In the genomic region with DNA sequence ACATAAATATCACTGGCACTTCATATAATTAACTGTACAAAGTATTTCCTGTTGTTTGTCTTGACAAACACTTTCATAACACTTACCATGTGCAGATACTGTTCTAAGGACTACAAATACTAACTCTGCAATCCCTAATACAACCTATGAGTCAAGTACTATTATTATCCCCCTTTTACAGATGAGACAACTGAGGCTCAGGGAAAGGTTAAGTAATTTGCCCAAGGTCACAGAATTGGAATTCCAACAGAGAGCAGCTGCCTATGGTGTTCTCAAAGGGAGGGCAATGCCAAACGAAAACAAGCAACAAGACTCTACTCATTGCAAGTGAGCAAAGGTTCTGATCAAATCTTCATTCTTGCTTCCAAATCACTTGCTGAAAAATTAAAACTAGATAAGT, we compare ENCODE assay signal across 1 cellular context.
TF ChIP-seq lines count a peak whose summit lies in the region.

No MANE protein-coding gene starts in this region.

TF ChIP-seq in HepG2, 621 proteins besides CTCF, POLR2A, EP300 and RAD21 (continued from another document):
- TF ChIP-seq SNAPC2 (CRISPR knock-in tag; IDR thresholded peaks at IDR 0.05): no peak
- no peak for TF ChIP-seq KDM4B (CRISPR knock-in tag; IDR thresholded peaks at IDR 0.05)
- no peak for TF ChIP-seq ZNF574 (CRISPR knock-in tag; IDR thresholded peaks at IDR 0.05)
- no peak for TF ChIP-seq ZC3H4 (CRISPR knock-in tag; IDR thresholded peaks at IDR 0.05; ENCODE audit: borderline replicate concordance)
- TF ChIP-seq ZFP62 (CRISPR knock-in tag; IDR thresholded peaks at IDR 0.05): no peak
- peak; percentile 51; the same call in 1 of the 2 replicates for TF ChIP-seq ADNP (CRISPR knock-in tag; IDR thresholded peaks at IDR 0.05)
- TF ChIP-seq, protein P1, sequence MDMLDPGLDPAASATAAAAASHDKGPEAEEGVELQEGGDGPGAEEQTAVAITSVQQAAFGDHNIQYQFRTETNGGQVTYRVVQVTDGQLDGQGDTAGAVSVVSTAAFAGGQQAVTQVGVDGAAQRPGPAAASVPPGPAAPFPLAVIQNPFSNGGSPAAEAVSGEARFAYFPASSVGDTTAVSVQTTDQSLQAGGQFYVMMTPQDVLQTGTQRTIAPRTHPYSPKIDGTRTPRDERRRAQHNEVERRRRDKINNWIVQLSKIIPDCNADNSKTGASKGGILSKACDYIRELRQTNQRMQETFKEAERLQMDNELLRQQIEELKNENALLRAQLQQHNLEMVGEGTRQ (IDR thresholded peaks at IDR 0.05; ENCODE audit: low read depth, low read length): no peak
- TF ChIP-seq, protein P1 (CRISPR knock-in tag; IDR thresholded peaks at IDR 0.05; ENCODE audit: borderline replicate concordance): no peak
- 0 out of 3 replicates have a peak, but pooled peaks have one; percentile 13 for TF ChIP-seq MXI1 (IDR thresholded peaks at IDR 0.05; ENCODE audit: borderline replicate concordance, low read depth, low read length)
- no peak for TF ChIP-seq IRF9 (CRISPR knock-in tag; IDR thresholded peaks at IDR 0.05; ENCODE audit: borderline replicate concordance)
- TF ChIP-seq KDM2A (CRISPR knock-in tag; IDR thresholded peaks at IDR 0.05; ENCODE audit: borderline replicate concordance, low read depth): no peak
- 0 out of 2 replicates have a peak, but pooled peaks have one; percentile 46 for TF ChIP-seq ZMYM3 (CRISPR knock-in tag; IDR thresholded peaks at IDR 0.05)
- TF ChIP-seq RCOR2 (CRISPR knock-in tag; IDR thresholded peaks at IDR 0.05): peak; percentile 81; the same call in 1 of the 2 replicates
- TF ChIP-seq ATF5 (CRISPR knock-in tag; IDR thresholded peaks at IDR 0.05; ENCODE audit: low read depth): no peak
- no peak for TF ChIP-seq ZNF383 (CRISPR knock-in tag; IDR thresholded peaks at IDR 0.05; ENCODE audit: borderline replicate concordance)
- no peak for TF ChIP-seq SAP130 (CRISPR knock-in tag; IDR thresholded peaks at IDR 0.05; ENCODE audit: low read depth)
- TF ChIP-seq ZMYM2 (CRISPR knock-in tag; IDR thresholded peaks at IDR 0.05): 0 out of 2 replicates have a peak, but pooled peaks have one; percentile 66
- TF ChIP-seq, protein P2, sequence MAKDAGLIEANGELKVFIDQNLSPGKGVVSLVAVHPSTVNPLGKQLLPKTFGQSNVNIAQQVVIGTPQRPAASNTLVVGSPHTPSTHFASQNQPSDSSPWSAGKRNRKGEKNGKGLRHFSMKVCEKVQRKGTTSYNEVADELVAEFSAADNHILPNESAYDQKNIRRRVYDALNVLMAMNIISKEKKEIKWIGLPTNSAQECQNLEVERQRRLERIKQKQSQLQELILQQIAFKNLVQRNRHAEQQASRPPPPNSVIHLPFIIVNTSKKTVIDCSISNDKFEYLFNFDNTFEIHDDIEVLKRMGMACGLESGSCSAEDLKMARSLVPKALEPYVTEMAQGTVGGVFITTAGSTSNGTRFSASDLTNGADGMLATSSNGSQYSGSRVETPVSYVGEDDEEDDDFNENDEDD (CRISPR knock-in tag; IDR thresholded peaks at IDR 0.05; ENCODE audit: borderline replicate concordance): no peak
- TF ChIP-seq TIGD3 (CRISPR knock-in tag; IDR thresholded peaks at IDR 0.05; ENCODE audit: borderline replicate concordance): no peak
- TF ChIP-seq ZNF354B (CRISPR knock-in tag; IDR thresholded peaks at IDR 0.05): no peak
- no peak for TF ChIP-seq PAF1 (CRISPR knock-in tag; IDR thresholded peaks at IDR 0.05)
- TF ChIP-seq, protein P3, sequence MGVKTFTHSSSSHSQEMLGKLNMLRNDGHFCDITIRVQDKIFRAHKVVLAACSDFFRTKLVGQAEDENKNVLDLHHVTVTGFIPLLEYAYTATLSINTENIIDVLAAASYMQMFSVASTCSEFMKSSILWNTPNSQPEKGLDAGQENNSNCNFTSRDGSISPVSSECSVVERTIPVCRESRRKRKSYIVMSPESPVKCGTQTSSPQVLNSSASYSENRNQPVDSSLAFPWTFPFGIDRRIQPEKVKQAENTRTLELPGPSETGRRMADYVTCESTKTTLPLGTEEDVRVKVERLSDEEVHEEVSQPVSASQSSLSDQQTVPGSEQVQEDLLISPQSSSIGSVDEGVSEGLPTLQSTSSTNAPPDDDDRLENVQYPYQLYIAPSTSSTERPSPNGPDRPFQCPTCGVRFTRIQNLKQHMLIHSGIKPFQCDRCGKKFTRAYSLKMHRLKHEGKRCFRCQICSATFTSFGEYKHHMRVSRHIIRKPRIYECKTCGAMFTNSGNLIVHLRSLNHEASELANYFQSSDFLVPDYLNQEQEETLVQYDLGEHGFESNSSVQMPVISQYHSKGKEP (CRISPR knock-in tag; IDR thresholded peaks at IDR 0.05): no peak
- no peak for TF ChIP-seq PTBP1 (IDR thresholded peaks at IDR 0.05; ENCODE audit: low read depth, low read length, poor library complexity, severe bottlenecking)
- TF ChIP-seq ZSCAN25 (CRISPR knock-in tag; IDR thresholded peaks at IDR 0.05): no peak
- TF ChIP-seq SNAI1 (CRISPR knock-in tag; IDR thresholded peaks at IDR 0.05; ENCODE audit: borderline replicate concordance): no peak
- TF ChIP-seq ZNF562 (CRISPR knock-in tag; IDR thresholded peaks at IDR 0.05; ENCODE audit: borderline replicate concordance): no peak
- no peak for TF ChIP-seq ZNF441 (CRISPR knock-in tag; IDR thresholded peaks at IDR 0.05; ENCODE audit: borderline replicate concordance)
